ENCODE assay signal across 23 cellular contexts in genomic region chr1:161082483-161082882, GRCh38. TPM values are rescaled to one million over a fixed set of nuclear protein-coding genes. Genes with fewer than 3 reads are reported as not detected.
DNase-seq lines count a peak whose midpoint lies in the region; ATAC-seq, FAIRE-seq and TF ChIP-seq lines count a peak whose summit lies in the region.
"Had no signal": no experiment of that assay in that cellular context is flagged by ENCODE, and none has a peak within 500 bp of the region (broad histone marks: within the 10 kb centered on the region; RNA-seq: fewer than 3 reads in every experiment).

No MANE protein-coding gene starts in this region.

- peaks cover 7 to 14% of the 10 kb centered on the region in 2 donors for H3K36me3 Mint-ChIP-seq in CD14-positive monocyte
- H3K36me3 Mint-ChIP-seq in astrocyte (ENCODE audit: low read depth, unreplicated experiment) = no peaks in the 10 kb centered on the region

- peaks cover 62% of the 10 kb centered on the region for H3K4me1 Mint-ChIP-seq in CD14-positive monocyte
- peaks cover 55% of the 10 kb centered on the region for H3K4me1 Mint-ChIP-seq in astrocyte (ENCODE audit: low read depth, unreplicated experiment)
- H3K4me1 Mint-ChIP-seq: nephron had no signal

- no peak for TF ChIP-seq EP300 in ovary (IDR thresholded peaks at IDR 0.05)

- intact Hi-C loops in CD14-positive monocyte (cut with micrococcal nuclease) = loop anchor here in 1 of 2 donors (2.0 kb wide), 1 partner anchor 14 kb away; no protein-coding TSS in a partner anchor
- intact Hi-C loops in ovary (cut with DNase I) = no loop called here

- no peaks in the 10 kb centered on the region for H3K27me3 ChIP-seq in astrocyte (ENCODE audit: insufficient read depth, low read length)
- no peaks in the 10 kb centered on the region for H3K27me3 ChIP-seq in hepatocyte
- H3K27me3 ChIP-seq in skeletal muscle tissue (ENCODE audit: control insufficient read depth in 3 of 3, insufficient read depth in 3 of 3, low read length in 3 of 3) = peaks cover 2 to 10% (median 3%) of the 10 kb centered on the region in 3 donors
- H3K27me3 ChIP-seq in ovary = no peaks in the 10 kb centered on the region
- H3K27me3 ChIP-seq: BLaER1 treated with 17β-estradiol and CSF1 and Interleukin-3, amounts not matched to agents 10 nM and 100 nM; SJSA1 had no signal

- no peak for FAIRE-seq in astrocyte (lab: Jason Lieb, UNC)

- H3K79me2 ChIP-seq in astrocyte (ENCODE audit: insufficient read depth, low read length) (no peaks in the 10 kb centered on the region), hepatocyte (peaks cover 4% of the 10 kb centered on the region)

- H3K9ac ChIP-seq in astrocyte (ENCODE audit: low read length) (no peak overlapping the region), skeletal muscle tissue (ENCODE audit: low read depth in 1 of 3, low read length in 3 of 3) (no peak overlapping the region)

- H3K9me2 ChIP-seq in hepatocyte (replicated peaks; ENCODE audit: insufficient read depth) = no peaks in the 10 kb centered on the region

- H4K20me1 ChIP-seq in astrocyte (ENCODE audit: insufficient read depth, low read length) (no peaks in the 10 kb centered on the region), hepatocyte (ENCODE audit: insufficient read depth, poor library complexity, severe bottlenecking) (no peaks in the 10 kb centered on the region)
- H4K20me1 ChIP-seq: BLaER1 treated with 17β-estradiol and CSF1 and Interleukin-3, amounts not matched to agents 10 nM and 100 nM had no signal

- DNase-seq in CD14-positive monocyte (ENCODE audit: low spot score) = no peak
- DNase-seq in astrocyte (ENCODE audit: low read depth) = no peak
- DNase-seq in hepatocyte (ENCODE audit: low spot score) = no peak
- no peak for DNase-seq in NCI-H526 treated with DMSO at 0.1 percent for 48 hours (lab: John Stamatoyannopoulos, UW)
- DNase-seq in ovary = no peak
- DNase-seq: activated CD4-positive, alpha-beta T cell treated with anti-CD3 and anti-CD28 coated beads, Interleukin-2, amount 50 U/mL, for 48 hours; activated gamma-delta T cell; KBM-7; NCI-H2171 treated with DMSO at 0.1 percent for 48 hours; NCI-H774; stimulated activated CD4-positive, alpha-beta T cell treated with anti-CD3 and anti-CD28 coated beads, Interleukin-4, amount 100 ng/mL, for 24 hours had no signal

- H3K27ac ChIP-seq in astrocyte (ENCODE audit: low read depth, low read length) (no peak overlapping the region), hepatocyte (peak overlapping the region; percentile 99), skeletal muscle tissue (ENCODE audit: low read depth, low read length) (peak overlapping the region; percentile 30), ovary (no peak overlapping the region)

- TF ChIP-seq POLR2A in ovary (IDR thresholded peaks at IDR 0.05) = no peak

- no peak overlapping the region for H3K4me3 ChIP-seq in astrocyte (ENCODE audit: insufficient read depth, low read depth, low read length)
- no peak overlapping the region for H3K4me3 ChIP-seq in hepatocyte
- no peak overlapping the region for H3K4me3 ChIP-seq in skeletal muscle tissue (ENCODE audit: low read length in 3 of 3)
- H3K4me3 ChIP-seq in ovary = no peak overlapping the region
- H3K4me3 ChIP-seq: esophagus muscularis mucosa, SJSA1 had no signal

- H2AFZ ChIP-seq in astrocyte (ENCODE audit: low read depth, low read length) (no peak overlapping the region), hepatocyte (no peak overlapping the region)

- H3K4me1 ChIP-seq in astrocyte (ENCODE audit: insufficient read depth, low read length) = peaks cover 35% of the 10 kb centered on the region
- peaks cover 35% of the 10 kb centered on the region for H3K4me1 ChIP-seq in hepatocyte (ENCODE audit: insufficient read depth)
- peaks cover 0 to 8% (median 4%) of the 10 kb centered on the region in 3 donors for H3K4me1 ChIP-seq in skeletal muscle tissue (ENCODE audit: control insufficient read depth in 3 of 3, insufficient read depth in 3 of 3, low read length in 3 of 3)
- H3K4me1 ChIP-seq in ovary (ENCODE audit: insufficient read depth) = no peaks in the 10 kb centered on the region
- H3K4me1 ChIP-seq: esophagus muscularis mucosa had no signal

- no peak for ATAC-seq in HG03045 (IDR thresholded peaks at IDR 0.05; ENCODE audit: unreplicated experiment)
- ATAC-seq in GM21515 (IDR thresholded peaks at IDR 0.05; ENCODE audit: unreplicated experiment) = no peak

- no peak for TF ChIP-seq CTCF in CD14-positive monocyte (IDR thresholded peaks at IDR 0.05)
- TF ChIP-seq CTCF in astrocyte (IDR thresholded peaks at IDR 0.05; ENCODE audit: insufficient read depth, low read depth, low read length) = no peak
- TF ChIP-seq CTCF in hepatocyte (IDR thresholded peaks at IDR 0.05; ENCODE audit: poor library complexity) = no peak
- no peak for TF ChIP-seq CTCF in ovary (IDR thresholded peaks at IDR 0.05)

- H3K4me3 Mint-ChIP-seq in CD14-positive monocyte (peak overlapping the region in 1 of 2 donors; percentile 29), astrocyte (ENCODE audit: unreplicated experiment) (peak overlapping the region; percentile 28)
- H3K4me3 Mint-ChIP-seq: nephron had no signal

- H3K9me3 ChIP-seq in astrocyte (ENCODE audit: insufficient read depth, low read depth, low read length) (no peaks in the 10 kb centered on the region), hepatocyte (ENCODE audit: low read depth) (no peaks in the 10 kb centered on the region), skeletal muscle tissue (ENCODE audit: control insufficient read depth in 3 of 3, low read length in 3 of 3) (no peaks in the 10 kb centered on the region), ovary (no peaks in the 10 kb centered on the region)
- H3K9me3 ChIP-seq: BLaER1 treated with 17β-estradiol and CSF1 and Interleukin-3, amounts not matched to agents 10 nM and 100 nM; esophagus muscularis mucosa; SJSA1 had no signal

- WGBS in hepatocyte (ENCODE audit: low lambda C conversion rate, missing lambda C conversion rate) = 68% methylated on average over 2 of the region's 2 CpGs
- WGBS in ovary, 3 donors = 68 to 80% (median 72%) methylated on average over 2 of the region's 2 CpGs

- H3K9me3 Mint-ChIP-seq in CD14-positive monocyte (no peaks in the 10 kb centered on the region), astrocyte (ENCODE audit: unreplicated experiment) (peaks cover 4% of the 10 kb centered on the region)
- H3K9me3 Mint-ChIP-seq: nephron had no signal

- H3K4me2 ChIP-seq in astrocyte (ENCODE audit: low read length) (no peak overlapping the region), hepatocyte (no peak overlapping the region)

- H3K27me3 Mint-ChIP-seq in CD14-positive monocyte (ENCODE audit: low read depth in 3 of 3) (peaks cover 0 to 3% (median 1%) of the 10 kb centered on the region in 3 donors), astrocyte (ENCODE audit: low read depth, unreplicated experiment) (no peaks in the 10 kb centered on the region)

- H3K36me3 ChIP-seq in astrocyte (ENCODE audit: insufficient read depth, low read length) (no peaks in the 10 kb centered on the region), hepatocyte (replicated peaks; ENCODE audit: insufficient read depth, low read depth) (no peaks in the 10 kb centered on the region), skeletal muscle tissue (ENCODE audit: control insufficient read depth in 3 of 3, insufficient read depth in 3 of 3, low read length in 3 of 3) (no peaks in the 10 kb centered on the region), ovary (no peaks in the 10 kb centered on the region)
- H3K36me3 ChIP-seq: BLaER1 treated with 17β-estradiol and CSF1 and Interleukin-3, amounts not matched to agents 10 nM and 100 nM; esophagus muscularis mucosa; SJSA1 had no signal

- H3K27ac Mint-ChIP-seq in CD14-positive monocyte = peak overlapping the region; percentile 90 to 98 (median 96)
- peak overlapping the region; percentile 89 for H3K27ac Mint-ChIP-seq in astrocyte (ENCODE audit: unreplicated experiment)

RNA-seq across cellular contexts. Expression of gene NECTIN4, which starts 6.9 kb away (rescaled TPM):
- polyA plus RNA-seq in CD14-positive monocyte (under 1 TPM in 1 of 2 donors, not detected in 1; 0.07 TPM), hepatocyte (8.5 and 12.7 TPM in 2 replicates), ovary (under 1 TPM in 1 of 2 donors, not detected in 1; 0.07 TPM)
- total RNA-seq in astrocyte (1.6 and 1.9 TPM in 2 replicates), hepatocyte (5.9 and 7.0 TPM in 2 replicates), skeletal muscle tissue (not detected), ovary (1 to 10 TPM in 1 of 7 donors, under 1 TPM in 4, not detected in 2; 0.15 to 4.4 (median 0.26) TPM)
- total RNA-seq: A673, cardiac septum, esophagus muscularis mucosa, mesenteric fat pad had no signal

RNA-seq across cellular contexts. Expression of gene ARHGAP30, which starts 12.8 kb away (rescaled TPM):
- polyA plus RNA-seq in CD14-positive monocyte = 100 to 1,000 TPM; 101 to 140 TPM
- total RNA-seq in astrocyte = 0.19 and 0.25 TPM in 2 replicates
- 0.52 and 0.80 TPM in 2 replicates for total RNA-seq in hepatocyte
- 1.4 and 1.7 TPM in 2 replicates for polyA plus RNA-seq in hepatocyte
- total RNA-seq in skeletal muscle tissue = 4.2 TPM
- 1 to 10 TPM; 1.7 to 6.3 (median 2.8) TPM for total RNA-seq in ovary
- 1 to 10 TPM; 1.6 to 9.3 TPM for polyA plus RNA-seq in ovary
- total RNA-seq: A673, pulmonary artery endothelial cell, SJSA1 had no signal

RNA-seq across cellular contexts. Expression of gene KLHDC9, which starts 15.7 kb away (rescaled TPM):
- polyA plus RNA-seq in CD14-positive monocyte (not detected), hepatocyte (4.5 and 7.4 TPM in 2 replicates), ovary (1 to 10 TPM; 7.1 to 7.3 TPM)
- total RNA-seq in astrocyte (1.5 and 1.8 TPM in 2 replicates), hepatocyte (1.4 and 3.9 TPM in 2 replicates), skeletal muscle tissue (not detected), ovary (10 to 100 TPM in 2 of 7 donors, 1 to 10 TPM in 5; 5.5 to 23.3 (median 7.5) TPM)
- total RNA-seq: mesenteric fat pad; SJSA1; T-helper 2 cell treated with Interferon-gamma antibody and Interleukin-4, amounts not matched to agents 100 ng/mL and 5 ng/mL, for 36 hours had no signal

RNA-seq across cellular contexts. Expression of gene PFDN2, which starts 35.4 kb away (rescaled TPM):
- polyA plus RNA-seq in CD14-positive monocyte (10 to 100 TPM; 59.1 to 65.6 TPM), hepatocyte (84.6 and 93.2 TPM in 2 replicates), ovary (10 to 100 TPM; 66.6 to 94.4 TPM)
- total RNA-seq in astrocyte (103 and 111 TPM in 2 replicates), hepatocyte (47.6 and 63.1 TPM in 2 replicates), skeletal muscle tissue (36.5 TPM), ovary (10 to 100 TPM; 18.1 to 54.0 (median 46.9) TPM)

RNA-seq across cellular contexts. Expression of gene NIT1, which starts 35.4 kb away (rescaled TPM):
- polyA plus RNA-seq in CD14-positive monocyte = 10 to 100 TPM; 28.4 to 35.7 TPM
- total RNA-seq in astrocyte = 25.6 and 25.9 TPM in 2 replicates
- total RNA-seq in hepatocyte = 41.3 and 47.5 TPM in 2 replicates
- 48.9 and 50.4 TPM in 2 replicates for polyA plus RNA-seq in hepatocyte
- total RNA-seq in skeletal muscle tissue = 16.2 TPM
- total RNA-seq in ovary = 10 to 100 TPM; 25.4 to 37.1 (median 33.7) TPM
- polyA plus RNA-seq in ovary = 10 to 100 TPM; 36.7 to 37.5 TPM

Comparison
In these comparisons a context has a peak if more than half of its experiments do, and no peak if none do; other contexts are left out.
1. H3K27ac ChIP-seq: peak in hepatocyte (single experiment) and skeletal muscle tissue (single experiment); none in astrocyte (single experiment) and ovary (0 of 2).